In the genomic region with DNA sequence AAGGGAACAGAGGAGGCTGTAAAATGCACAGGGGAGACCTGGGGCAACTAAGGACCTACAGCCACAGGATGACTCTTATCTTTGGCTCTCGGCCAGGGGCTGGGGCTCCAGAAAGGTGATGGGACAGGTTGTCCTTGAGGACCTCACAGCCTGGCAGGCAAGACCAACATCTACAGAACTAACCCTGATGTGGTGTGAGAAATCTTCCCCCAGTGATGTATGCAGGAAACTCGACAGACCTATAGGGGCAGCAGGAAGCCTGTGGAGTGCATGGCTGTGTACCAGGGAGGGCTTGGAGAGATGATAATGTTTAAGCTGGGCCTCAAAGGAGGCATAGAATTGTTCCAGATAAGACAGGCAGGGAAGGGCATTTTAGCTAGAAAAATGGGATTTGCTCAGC, we compare ENCODE assay signal across 1 cellular context.
TF ChIP-seq lines count a peak whose summit lies in the region.

No MANE protein-coding gene starts in this region.

TF ChIP-seq in HepG2, 621 proteins besides CTCF, POLR2A, EP300 and RAD21 (continued from another document):
- TF ChIP-seq, protein P1, sequence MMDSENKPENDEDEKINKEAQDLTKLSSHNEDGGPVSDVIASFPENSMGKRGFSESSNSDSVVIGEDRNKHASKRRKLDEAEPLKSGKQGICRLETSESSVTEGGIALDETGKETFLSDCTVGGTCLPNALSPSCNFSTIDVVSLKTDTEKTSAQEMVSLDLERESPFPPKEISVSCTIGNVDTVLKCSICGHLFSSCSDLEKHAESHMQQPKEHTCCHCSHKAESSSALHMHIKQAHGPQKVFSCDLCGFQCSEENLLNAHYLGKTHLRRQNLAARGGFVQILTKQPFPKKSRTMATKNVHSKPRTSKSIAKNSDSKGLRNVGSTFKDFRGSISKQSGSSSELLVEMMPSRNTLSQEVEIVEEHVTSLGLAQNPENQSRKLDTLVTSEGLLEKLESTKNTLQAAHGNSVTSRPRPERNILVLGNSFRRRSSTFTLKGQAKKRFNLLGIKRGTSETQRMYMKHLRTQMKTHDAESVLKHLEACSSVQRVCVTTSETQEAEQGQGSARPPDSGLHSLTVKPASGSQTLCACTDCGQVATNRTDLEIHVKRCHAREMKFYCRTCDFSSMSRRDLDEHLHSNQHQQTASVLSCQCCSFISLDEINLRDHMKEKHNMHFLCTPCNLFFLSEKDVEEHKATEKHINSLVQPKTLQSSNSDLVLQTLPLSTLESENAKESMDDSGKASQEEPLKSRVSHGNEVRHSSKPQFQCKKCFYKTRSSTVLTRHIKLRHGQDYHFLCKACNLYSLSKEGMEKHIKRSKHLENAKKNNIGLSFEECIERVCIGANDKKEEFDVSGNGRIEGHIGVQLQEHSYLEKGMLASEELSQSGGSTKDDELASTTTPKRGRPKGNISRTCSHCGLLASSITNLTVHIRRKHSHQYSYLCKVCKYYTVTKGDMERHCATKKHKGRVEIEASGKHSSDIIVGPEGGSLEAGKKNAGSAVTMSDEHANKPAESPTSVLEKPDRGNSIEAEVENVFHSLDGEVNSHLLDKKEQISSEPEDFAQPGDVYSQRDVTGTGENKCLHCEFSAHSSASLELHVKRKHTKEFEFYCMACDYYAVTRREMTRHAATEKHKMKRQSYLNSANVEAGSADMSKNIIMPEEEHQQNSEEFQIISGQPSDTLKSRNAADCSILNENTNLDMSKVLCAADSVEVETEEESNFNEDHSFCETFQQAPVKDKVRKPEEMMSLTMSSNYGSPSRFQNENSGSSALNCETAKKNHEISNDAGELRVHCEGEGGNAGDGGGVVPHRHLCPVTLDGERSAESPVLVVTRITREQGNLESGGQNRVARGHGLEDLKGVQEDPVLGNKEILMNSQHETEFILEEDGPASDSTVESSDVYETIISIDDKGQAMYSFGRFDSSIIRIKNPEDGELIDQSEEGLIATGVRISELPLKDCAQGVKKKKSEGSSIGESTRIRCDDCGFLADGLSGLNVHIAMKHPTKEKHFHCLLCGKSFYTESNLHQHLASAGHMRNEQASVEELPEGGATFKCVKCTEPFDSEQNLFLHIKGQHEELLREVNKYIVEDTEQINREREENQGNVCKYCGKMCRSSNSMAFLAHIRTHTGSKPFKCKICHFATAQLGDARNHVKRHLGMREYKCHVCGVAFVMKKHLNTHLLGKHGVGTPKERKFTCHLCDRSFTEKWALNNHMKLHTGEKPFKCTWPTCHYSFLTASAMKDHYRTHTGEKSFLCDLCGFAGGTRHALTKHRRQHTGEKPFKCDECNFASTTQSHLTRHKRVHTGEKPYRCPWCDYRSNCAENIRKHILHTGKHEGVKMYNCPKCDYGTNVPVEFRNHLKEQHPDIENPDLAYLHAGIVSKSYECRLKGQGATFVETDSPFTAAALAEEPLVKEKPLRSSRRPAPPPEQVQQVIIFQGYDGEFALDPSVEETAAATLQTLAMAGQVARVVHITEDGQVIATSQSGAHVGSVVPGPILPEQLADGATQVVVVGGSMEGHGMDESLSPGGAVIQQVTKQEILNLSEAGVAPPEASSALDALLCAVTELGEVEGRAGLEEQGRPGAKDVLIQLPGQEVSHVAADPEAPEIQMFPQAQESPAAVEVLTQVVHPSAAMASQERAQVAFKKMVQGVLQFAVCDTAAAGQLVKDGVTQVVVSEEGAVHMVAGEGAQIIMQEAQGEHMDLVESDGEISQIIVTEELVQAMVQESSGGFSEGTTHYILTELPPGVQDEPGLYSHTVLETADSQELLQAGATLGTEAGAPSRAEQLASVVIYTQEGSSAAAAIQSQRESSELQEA (CRISPR knock-in tag; IDR thresholded peaks at IDR 0.05; ENCODE audit: not compliant biosample characterization), result no peak
- TF ChIP-seq ZNF790 (CRISPR knock-in tag; IDR thresholded peaks at IDR 0.05; ENCODE audit: borderline replicate concordance) (no peak), ZNF207 (IDR thresholded peaks at IDR 0.05; ENCODE audit: borderline replicate concordance) (no peak), MATR3 (CRISPR knock-in tag; IDR thresholded peaks at IDR 0.05) (no peak), ZNF20 (CRISPR knock-in tag; IDR thresholded peaks at IDR 0.05) (no peak), ZNF724P (CRISPR knock-in tag; IDR thresholded peaks at IDR 0.05; ENCODE audit: borderline replicate concordance) (no peak), ZNF558 (CRISPR knock-in tag; IDR thresholded peaks at IDR 0.05; ENCODE audit: borderline replicate concordance) (no peak), ZNF563 (CRISPR knock-in tag; IDR thresholded peaks at IDR 0.05) (no peak), ZNF629 (CRISPR knock-in tag; conservative IDR thresholded peaks at IDR 0.05) (no peak)
- TF ChIP-seq, protein P2, sequence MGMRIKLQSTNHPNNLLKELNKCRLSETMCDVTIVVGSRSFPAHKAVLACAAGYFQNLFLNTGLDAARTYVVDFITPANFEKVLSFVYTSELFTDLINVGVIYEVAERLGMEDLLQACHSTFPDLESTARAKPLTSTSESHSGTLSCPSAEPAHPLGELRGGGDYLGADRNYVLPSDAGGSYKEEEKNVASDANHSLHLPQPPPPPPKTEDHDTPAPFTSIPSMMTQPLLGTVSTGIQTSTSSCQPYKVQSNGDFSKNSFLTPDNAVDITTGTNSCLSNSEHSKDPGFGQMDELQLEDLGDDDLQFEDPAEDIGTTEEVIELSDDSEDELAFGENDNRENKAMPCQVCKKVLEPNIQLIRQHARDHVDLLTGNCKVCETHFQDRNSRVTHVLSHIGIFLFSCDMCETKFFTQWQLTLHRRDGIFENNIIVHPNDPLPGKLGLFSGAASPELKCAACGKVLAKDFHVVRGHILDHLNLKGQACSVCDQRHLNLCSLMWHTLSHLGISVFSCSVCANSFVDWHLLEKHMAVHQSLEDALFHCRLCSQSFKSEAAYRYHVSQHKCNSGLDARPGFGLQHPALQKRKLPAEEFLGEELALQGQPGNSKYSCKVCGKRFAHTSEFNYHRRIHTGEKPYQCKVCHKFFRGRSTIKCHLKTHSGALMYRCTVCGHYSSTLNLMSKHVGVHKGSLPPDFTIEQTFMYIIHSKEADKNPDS (CRISPR knock-in tag; IDR thresholded peaks at IDR 0.05), result no peak
TF ChIP-seq in HepG2: peak in this region for 0.
